Comparison of ENCODE assay signal across 22 cellular contexts in genomic region chr5:34998058-34998789, GRCh38. TPM values are rescaled to one million over a fixed set of nuclear protein-coding genes. Genes with fewer than 3 reads are reported as not detected.
DNase-seq lines count a peak whose midpoint lies in the region; ATAC-seq and TF ChIP-seq lines count a peak whose summit lies in the region.
"Had no signal": no experiment of that assay in that cellular context is flagged by ENCODE, and none has a peak within 500 bp of the region (broad histone marks: within the 10 kb centered on the region; RNA-seq: fewer than 3 reads in every experiment).

No MANE protein-coding gene starts in this region.

- DNase-seq in A172 (ENCODE audit: low spot score) (peak; percentile 21), HCEC 1CT (peak; percentile 37), RPMI7951 (ENCODE audit: low read depth) (peak; percentile 70), fibroblast of pulmonary artery (ENCODE audit: low read depth) (peak; percentile 71), foreskin melanocyte (no peak), aorta (no peak)
- DNase-seq in effector CD8-positive, alpha-beta T cell (lab: John Stamatoyannopoulos, UW), result no peak
- DNase-seq in activated CD8-positive, alpha-beta memory T cell treated with anti-CD3 and anti-CD28 coated beads, Interleukin-2, amount 10 ng/mL, durations not matched to agents 7 days and 5 days, result no peak
- DNase-seq: activated CD4-positive, alpha-beta T cell treated with anti-CD3 and anti-CD28 coated beads, Interleukin-2, amount 10 ng/mL, durations not matched to agents 7 days and 5 days; activated naive CD8-positive, alpha-beta T cell treated with anti-CD3 and anti-CD28 coated beads, Interleukin-2, amount 10 ng/mL, durations not matched to agents 7 days and 5 days; activated T-cell treated with anti-CD3 and anti-CD28 coated beads, Interleukin-2, amount 50 U/mL, for 4 hours; colonic mucosa; KG1; NCI-H1436 treated with DMSO at 0.1 percent for 48 hours; NCI-H82; stimulated activated naive CD4-positive, alpha-beta T cell treated with Interleukin-2 at 50 U/mL for 16 hours; T1000 had no signal

- H3K9me3 ChIP-seq in aorta (ENCODE audit: control insufficient read depth, low read length), result no peaks in the 10 kb centered on the region
- H3K9me3 ChIP-seq: colonic mucosa, vagina had no signal

- no peaks in the 10 kb centered on the region for H3K4me1 Mint-ChIP-seq in activated CD8-positive, alpha-beta memory T cell treated with anti-CD3 and anti-CD28 coated beads, Interleukin-2, amount 10 ng/mL, durations not matched to agents 7 days and 5 days
- H3K4me1 Mint-ChIP-seq: activated CD4-positive, alpha-beta T cell treated with anti-CD3 and anti-CD28 coated beads, Interleukin-2, amount 10 ng/mL, durations not matched to agents 7 days and 5 days; activated naive CD8-positive, alpha-beta T cell treated with anti-CD3 and anti-CD28 coated beads, Interleukin-2, amount 10 ng/mL, durations not matched to agents 7 days and 5 days had no signal

- no peak overlapping the region for H3K4me3 Mint-ChIP-seq in activated CD8-positive, alpha-beta memory T cell treated with anti-CD3 and anti-CD28 coated beads, Interleukin-2, amount 10 ng/mL, durations not matched to agents 7 days and 5 days
- H3K4me3 Mint-ChIP-seq: activated CD4-positive, alpha-beta T cell treated with anti-CD3 and anti-CD28 coated beads, Interleukin-2, amount 10 ng/mL, durations not matched to agents 7 days and 5 days; activated naive CD8-positive, alpha-beta T cell treated with anti-CD3 and anti-CD28 coated beads, Interleukin-2, amount 10 ng/mL, durations not matched to agents 7 days and 5 days; activated T-cell treated with anti-CD3 and anti-CD28 coated beads, Interleukin-2, amount 50 U/mL, for 4 hours; neural progenitor cell had no signal

- no peak overlapping the region for H3K27ac Mint-ChIP-seq in activated CD8-positive, alpha-beta memory T cell treated with anti-CD3 and anti-CD28 coated beads, Interleukin-2, amount 10 ng/mL, durations not matched to agents 7 days and 5 days
- H3K27ac Mint-ChIP-seq: activated CD4-positive, alpha-beta T cell treated with anti-CD3 and anti-CD28 coated beads, Interleukin-2, amount 10 ng/mL, durations not matched to agents 7 days and 5 days; activated naive CD8-positive, alpha-beta T cell treated with anti-CD3 and anti-CD28 coated beads, Interleukin-2, amount 10 ng/mL, durations not matched to agents 7 days and 5 days; neural progenitor cell had no signal

- CTCF ChIA-PET in activated CD8-positive, alpha-beta memory T cell treated with anti-CD3 and anti-CD28 coated beads, Interleukin-2, amount 10 ng/mL, durations not matched to agents 7 days and 5 days (lab: Charles Lee), result interaction anchor here (1.0 kb wide), 1 partner anchor 512 kb away, joined by 3 read pairs; no protein-coding TSS in a partner anchor

- H3K9me3 Mint-ChIP-seq in activated CD8-positive, alpha-beta memory T cell treated with anti-CD3 and anti-CD28 coated beads, Interleukin-2, amount 10 ng/mL, durations not matched to agents 7 days and 5 days (ENCODE audit: low read depth), result no peaks in the 10 kb centered on the region
- H3K9me3 Mint-ChIP-seq: activated CD4-positive, alpha-beta T cell treated with anti-CD3 and anti-CD28 coated beads, Interleukin-2, amount 10 ng/mL, durations not matched to agents 7 days and 5 days; activated naive CD8-positive, alpha-beta T cell treated with anti-CD3 and anti-CD28 coated beads, Interleukin-2, amount 10 ng/mL, durations not matched to agents 7 days and 5 days; activated T-cell treated with anti-CD3 and anti-CD28 coated beads, Interleukin-2, amount 50 U/mL, for 4 hours; neural progenitor cell had no signal

- no peaks in the 10 kb centered on the region for H3K4me1 ChIP-seq in aorta (ENCODE audit: control insufficient read depth in 1 of 2, insufficient read depth in 2 of 2, low read length in 2 of 2)
- H3K4me1 ChIP-seq: colonic mucosa, neural progenitor cell, vagina had no signal

- intact Hi-C loops in aorta (cut with DNase I), result no loop called here

- no peaks in the 10 kb centered on the region for H3K36me3 Mint-ChIP-seq in activated CD8-positive, alpha-beta memory T cell treated with anti-CD3 and anti-CD28 coated beads, Interleukin-2, amount 10 ng/mL, durations not matched to agents 7 days and 5 days
- H3K36me3 Mint-ChIP-seq: activated naive CD8-positive, alpha-beta T cell treated with anti-CD3 and anti-CD28 coated beads, Interleukin-2, amount 10 ng/mL, durations not matched to agents 7 days and 5 days; neural progenitor cell had no signal

- H3K27me3 ChIP-seq in aorta (ENCODE audit: control insufficient read depth in 1 of 2, insufficient read depth in 2 of 2, low read length in 1 of 2), result no peaks in the 10 kb centered on the region
- H3K27me3 ChIP-seq: colonic mucosa, neural progenitor cell, vagina had no signal

- no peaks in the 10 kb centered on the region for H3K36me3 ChIP-seq in aorta (ENCODE audit: control insufficient read depth in 1 of 2, insufficient read depth in 2 of 2, low read length in 1 of 2)
- H3K36me3 ChIP-seq: colonic mucosa, neural progenitor cell, vagina had no signal

- no peak for ATAC-seq in aorta (ENCODE audit: low FRiP score)
- no peak for ATAC-seq in activated CD8-positive, alpha-beta memory T cell treated with anti-CD3 and anti-CD28 coated beads, Interleukin-2, amount 10 ng/mL, durations not matched to agents 7 days and 5 days
- ATAC-seq: activated T-cell treated with anti-CD3 and anti-CD28 coated beads, Interleukin-2, amount 50 U/mL, for 4 hours had no signal

- WGBS in aorta, 2 donors, result 57 to 61% methylated on average over 6 of the region's 6 CpGs

- no peak for TF ChIP-seq CTCF in fibroblast of pulmonary artery (IDR thresholded peaks at IDR 0.05; ENCODE audit: low read length, missing control alignments)

- H3K27ac ChIP-seq in aorta (ENCODE audit: low read depth in 1 of 2, low read length in 2 of 2), result no peak overlapping the region
- H3K27ac ChIP-seq: colonic mucosa, neural progenitor cell, vagina had no signal

- peaks cover 45% of the 10 kb centered on the region for H3K27me3 Mint-ChIP-seq in activated CD8-positive, alpha-beta memory T cell treated with anti-CD3 and anti-CD28 coated beads, Interleukin-2, amount 10 ng/mL, durations not matched to agents 7 days and 5 days

- H3K4me3 ChIP-seq in fibroblast of pulmonary artery (replicated peaks; ENCODE audit: low read depth, low read length) (no peak overlapping the region), aorta (ENCODE audit: low read length in 2 of 2) (no peak overlapping the region)
- H3K4me3 ChIP-seq: colonic mucosa, neural progenitor cell, vagina had no signal

RNA-seq across cellular contexts. Expression of gene AGXT2, which starts 49.5 kb away (rescaled TPM):
- total RNA-seq in A172 (2014; rRNA removed; shearing (Covaris generic)), result not detected in 2 replicates
- total RNA-seq in RPMI7951 (2014; rRNA removed; shearing (Covaris generic)), result not detected in 2 replicates
- total RNA-seq in aorta, result not detected
- not detected for polyA plus RNA-seq in aorta
- total RNA-seq in activated CD8-positive, alpha-beta memory T cell treated with anti-CD3 and anti-CD28 coated beads, Interleukin-2, amount 10 ng/mL, durations not matched to agents 7 days and 5 days, result not detected
- total RNA-seq: activated CD4-positive, alpha-beta T cell treated with anti-CD3 and anti-CD28 coated beads, Interleukin-2, amount 10 ng/mL, durations not matched to agents 7 days and 5 days; activated naive CD8-positive, alpha-beta T cell treated with anti-CD3 and anti-CD28 coated beads, Interleukin-2, amount 10 ng/mL, durations not matched to agents 7 days and 5 days; activated T-cell treated with anti-CD3 and anti-CD28 coated beads, Interleukin-2, amount 50 U/mL, for 4 hours; epithelial cell of proximal tubule; H1; lung microvascular endothelial cell; vagina had no signal
- polyA plus RNA-seq: H1 had no signal

Comparison
In these comparisons a context has a peak if more than half of its experiments do, and no peak if none do; other contexts are left out.
1. DNase-seq: peak in A172 (single experiment), HCEC 1CT (single experiment), RPMI7951 (single experiment) and fibroblast of pulmonary artery (single experiment); none in effector CD8-positive, alpha-beta T cell (single experiment), foreskin melanocyte (single experiment), aorta (0 of 2) and activated CD8-positive, alpha-beta memory T cell treated with anti-CD3 and anti-CD28 coated beads, Interleukin-2, amount 10 ng/mL, durations not matched to agents 7 days and 5 days (single experiment).